In the genomic region with DNA sequence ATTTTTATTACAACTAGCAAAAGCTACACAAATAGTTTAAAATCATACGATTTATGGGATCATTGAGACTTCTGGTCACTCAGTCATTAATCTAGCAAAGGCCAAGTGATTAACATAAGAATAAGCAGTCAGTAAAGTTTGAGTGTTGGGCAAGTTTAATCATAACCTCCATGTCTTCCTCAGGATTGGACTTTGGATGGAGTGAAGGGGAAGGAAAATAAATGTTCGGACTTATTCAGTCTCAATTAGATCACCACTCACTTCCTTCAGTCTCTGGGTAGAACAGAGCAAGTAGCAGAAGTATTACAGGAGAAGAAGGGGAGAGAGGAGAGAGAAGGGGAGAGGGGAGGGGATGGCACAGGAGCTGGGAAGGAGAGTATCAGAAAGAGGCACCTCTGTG, we compare ENCODE assay signal across 25 cellular contexts. TPM values are rescaled to one million over a fixed set of nuclear protein-coding genes. Genes with fewer than 3 reads are reported as not detected.
DNase-seq lines count a peak whose midpoint lies in the region; ATAC-seq, FAIRE-seq and TF ChIP-seq lines count a peak whose summit lies in the region.
"Had no signal": no experiment of that assay in that cellular context is flagged by ENCODE, and none has a peak within 500 bp of the region (broad histone marks: within the 10 kb centered on the region; RNA-seq: fewer than 3 reads in every experiment).

No MANE protein-coding gene starts in this region.

- H3F3A ChIP-seq in DOHH2 (ENCODE audit: control insufficient read depth, insufficient read depth), result peaks cover 30% of the 10 kb centered on the region

- H3K9me3 Mint-ChIP-seq in naive B cell, result peaks cover 0 to 2% (median 0%) of the 10 kb centered on the region in 7 donors
- no peaks in the 10 kb centered on the region for H3K9me3 Mint-ChIP-seq in activated CD8-positive, alpha-beta T cell treated with anti-CD3 and anti-CD28 coated beads for 36 hours
- H3K9me3 Mint-ChIP-seq: CD4-positive, alpha-beta memory T cell; GM23338; HFFc6 had no signal

- no peaks in the 10 kb centered on the region for H4K20me1 ChIP-seq in DOHH2 (ENCODE audit: control insufficient read depth, insufficient read depth, low read depth, low read length)

- H3K36me3 Mint-ChIP-seq in naive B cell, result no peaks in the 10 kb centered on the region
- no peaks in the 10 kb centered on the region for H3K36me3 Mint-ChIP-seq in activated CD8-positive, alpha-beta T cell treated with anti-CD3 and anti-CD28 coated beads for 36 hours (ENCODE audit: low read depth)
- H3K36me3 Mint-ChIP-seq: CD4-positive, alpha-beta memory T cell had no signal

- H3K9me2 ChIP-seq in DOHH2 (replicated peaks; ENCODE audit: control insufficient read depth, low read length), result no peaks in the 10 kb centered on the region

- intact Hi-C loops in left colon (cut with DNase I, micrococcal nuclease), result no loop called here
- intact Hi-C loops in activated CD8-positive, alpha-beta T cell treated with anti-CD3 and anti-CD28 coated beads for 36 hours (cut with micrococcal nuclease), result no loop called here

- H3K4me1 Mint-ChIP-seq in naive B cell, result peaks cover 42 to 74% (median 61%) of the 10 kb centered on the region in 3 donors
- H3K4me1 Mint-ChIP-seq in activated CD8-positive, alpha-beta T cell treated with anti-CD3 and anti-CD28 coated beads for 36 hours (ENCODE audit: low read depth), result peaks cover 3% of the 10 kb centered on the region
- H3K4me1 Mint-ChIP-seq: CD4-positive, alpha-beta memory T cell had no signal

- TF ChIP-seq CTCF in DOHH2 (IDR thresholded peaks at IDR 0.05; ENCODE audit: low read depth, low read length, poor library complexity, severe bottlenecking), result no peak
- no peak for TF ChIP-seq CTCF in activated CD8-positive, alpha-beta T cell treated with anti-CD3 and anti-CD28 coated beads for 36 hours (IDR thresholded peaks at IDR 0.05)

- H3K27me3 ChIP-seq in DOHH2 (ENCODE audit: control insufficient read depth, low read length) (no peaks in the 10 kb centered on the region), small intestine (ENCODE audit: control insufficient read depth in 2 of 2, insufficient read depth in 2 of 2, low read length in 2 of 2) (no peaks in the 10 kb centered on the region)

- H3K4me3 Mint-ChIP-seq in naive B cell, result peak overlapping the region in 2 of 8 donors; percentile 11 to 56
- H3K4me3 Mint-ChIP-seq in activated CD8-positive, alpha-beta T cell treated with anti-CD3 and anti-CD28 coated beads for 36 hours, result no peak overlapping the region
- H3K4me3 Mint-ChIP-seq: CD4-positive, alpha-beta memory T cell; GM23338; HFFc6 had no signal

- 48 to 80% (median 59%) methylated on average over 2 of the region's 2 CpGs for WGBS in small intestine, 3 donors

- H3K36me3 ChIP-seq in DOHH2 (ENCODE audit: control insufficient read depth, low read length) (peaks cover 17% of the 10 kb centered on the region), small intestine (ENCODE audit: control insufficient read depth in 2 of 2, insufficient read depth in 2 of 2, low read length in 2 of 2) (no peaks in the 10 kb centered on the region)
- H3K36me3 ChIP-seq: HAP-1 had no signal

- CTCF ChIA-PET in activated CD8-positive, alpha-beta T cell treated with anti-CD3 and anti-CD28 coated beads for 36 hours (lab: Charles Lee), result interaction anchor here (0.7 kb wide), 1 partner anchor 353 kb away, joined by 3 read pairs; no protein-coding TSS in a partner anchor

- peak; percentile 74 for ATAC-seq in left colon
- no peak for ATAC-seq in naive B cell (ENCODE audit: low read depth in 2 of 2)
- no peak for ATAC-seq in activated CD8-positive, alpha-beta T cell treated with anti-CD3 and anti-CD28 coated beads for 36 hours
- ATAC-seq: A549, GM12878 had no signal

- peak overlapping the region in 5 of 6 donors; percentile 3 to 93 (median 61) for H3K27ac Mint-ChIP-seq in naive B cell
- H3K27ac Mint-ChIP-seq in activated CD8-positive, alpha-beta T cell treated with anti-CD3 and anti-CD28 coated beads for 36 hours, result no peak overlapping the region
- H3K27ac Mint-ChIP-seq: CD4-positive, alpha-beta memory T cell; GM23338; HFFc6 had no signal

- no peaks in the 10 kb centered on the region for H3K9me3 ChIP-seq in DOHH2 (ENCODE audit: control insufficient read depth, insufficient read depth, low read length)
- no peaks in the 10 kb centered on the region for H3K9me3 ChIP-seq in small intestine (ENCODE audit: control insufficient read depth, low read depth)
- H3K9me3 ChIP-seq: A549, HAP-1 had no signal

- no peak for DNase-seq in left colon
- no peak for DNase-seq in naive B cell
- peak; percentile 61 for DNase-seq in small intestine
- no peak for DNase-seq in HUDEP-2 (lab: John Stamatoyannopoulos, UW; ENCODE audit: unreplicated experiment in 76 of 76)
- no peak for DNase-seq in activated CD8-positive, alpha-beta T cell treated with anti-CD3 and anti-CD28 coated beads for 36 hours
- no peak for DNase-seq in NCI-H146 (lab: John Stamatoyannopoulos, UW)
- DNase-seq in iPS-NIHi7 (ENCODE audit: extremely low spot score), result no peak
- DNase-seq: 8988T; ACHN; AML-193; C1 segment of cervical spinal cord; Calu3; CD4-positive, alpha-beta memory T cell; COR-L47; DMS53; DMS79 treated with DMSO at 0.1 percent for 48 hours; HFFc6 had no signal

- H3K27me3 Mint-ChIP-seq in naive B cell, result no peaks in the 10 kb centered on the region
- peaks cover 8% of the 10 kb centered on the region for H3K27me3 Mint-ChIP-seq in activated CD8-positive, alpha-beta T cell treated with anti-CD3 and anti-CD28 coated beads for 36 hours

- POLR2A ChIA-PET in activated CD8-positive, alpha-beta T cell treated with anti-CD3 and anti-CD28 coated beads for 36 hours (lab: Charles Lee), result interaction anchor here (0.6 kb wide), 1 partner anchor 1270 kb away, joined by 3 read pairs; no protein-coding TSS in a partner anchor

- peak overlapping the region; percentile 62 for H3K4me2 ChIP-seq in DOHH2 (ENCODE audit: low read length)
- H3K4me2 ChIP-seq: A549, GM23338 had no signal

- H3K27ac ChIP-seq in DOHH2 (ENCODE audit: low read depth, low read length) (peak overlapping the region; percentile 85), small intestine (ENCODE audit: low read depth in 1 of 2, low read length in 1 of 2) (no peak overlapping the region)
- H3K27ac ChIP-seq: A549 had no signal

- FAIRE-seq in small intestine (lab: Jason Lieb, UNC), result no peak
- FAIRE-seq: A549, G401.6, GM12878, GM19239, H54 had no signal

- peak overlapping the region; percentile 34 for H3K4me3 ChIP-seq in DOHH2 (ENCODE audit: low read length)
- H3K4me3 ChIP-seq in small intestine (ENCODE audit: low read depth in 1 of 2, low read length in 2 of 2), result no peak overlapping the region
- H3K4me3 ChIP-seq: A549, GM12878, GM23338, HAP-1 had no signal

- peaks cover 98% of the 10 kb centered on the region for H3K4me1 ChIP-seq in DOHH2 (ENCODE audit: control insufficient read depth, low read length)
- H3K4me1 ChIP-seq in small intestine (ENCODE audit: control insufficient read depth in 2 of 2, insufficient read depth in 1 of 2, low read depth in 1 of 2, low read length in 1 of 2), result peaks cover 0 to 2% of the 10 kb centered on the region in 2 donors
- H3K4me1 ChIP-seq: HAP-1 had no signal

- H3K79me2 ChIP-seq in DOHH2 (ENCODE audit: control insufficient read depth, low read length), result peaks cover 82% of the 10 kb centered on the region

RNA-seq across cellular contexts. Expression of a gene that starts 31.4 kb away (rescaled TPM):
- 100 to 1,000 TPM in 1 of 2 donors, 10 to 100 TPM in 1; 98.0 to 109 TPM for total RNA-seq in left colon
- polyA plus RNA-seq in naive B cell (ENCODE audit: low read depth in 6 of 6) (10 to 100 TPM in 1 of 6 donors, 1 to 10 TPM in 5; 3.2 to 26.0 (median 7.0) TPM), small intestine (1 to 10 TPM in 2 of 3 donors, under 1 TPM in 1; 0.45 to 7.9 (median 1.1) TPM)
- total RNA-seq in activated CD8-positive, alpha-beta T cell treated with anti-CD3 and anti-CD28 coated beads for 36 hours, result 1 to 10 TPM; 3.0 to 5.8 TPM

Comparison
In these comparisons a context has a peak if more than half of its experiments do, and no peak if none do; other contexts are left out.
1. RNA of a gene that starts 31.4 kb away (total RNA-seq): 98.0 to 109 TPM in left colon; 3.0 to 5.8 TPM in activated CD8-positive, alpha-beta T cell treated with anti-CD3 and anti-CD28 coated beads for 36 hours; every median in the first group is over 10 times any median in the second.